9 cellular contexts compared by ENCODE assay signal in genomic region chr6:25280617-25280990, GRCh38. TPM values are rescaled to one million over a fixed set of nuclear protein-coding genes. Genes with fewer than 3 reads are reported as not detected.
DNase-seq lines count a peak whose midpoint lies in the region; ATAC-seq, FAIRE-seq and TF ChIP-seq lines count a peak whose summit lies in the region.
"Had no signal": no experiment of that assay in that cellular context is flagged by ENCODE, and none has a peak within 500 bp of the region (broad histone marks: within the 10 kb centered on the region; RNA-seq: fewer than 3 reads in every experiment).

No MANE protein-coding gene starts in this region.

- TF ChIP-seq POLR2A in A549 (IDR thresholded peaks at IDR 0.05; ENCODE audit: low read length) (no peak), breast epithelium (IDR thresholded peaks at IDR 0.05) (no peak)

- no peak overlapping the region for H3K23ac ChIP-seq in mesendoderm (ENCODE audit: low read length)

- no peak for TF ChIP-seq EP300 in A549 (IDR thresholded peaks at IDR 0.05)

- H3K36me3 ChIP-seq in HAP-1 (replicated peaks), result no peaks in the 10 kb centered on the region
- no peaks in the 10 kb centered on the region for H3K36me3 ChIP-seq in breast epithelium
- H3K36me3 ChIP-seq in mesendoderm (ENCODE audit: control insufficient read depth, insufficient read depth, low read length), result no peaks in the 10 kb centered on the region

- H3K79me1 ChIP-seq in mesendoderm (ENCODE audit: low read length), result peaks cover 9% of the 10 kb centered on the region

- H3K27ac ChIP-seq in A549 (peak overlapping the region; percentile 95 to 96), breast epithelium (peak overlapping the region; percentile 87 to 92), mesendoderm (ENCODE audit: low read depth, low read length) (peak overlapping the region; percentile 6)
- H3K27ac ChIP-seq: SK-N-MC had no signal

- ATAC-seq in A549 (peak in 1 of 2 experiments; percentile 8; a peak in 2 of 6 replicates), HG02610 (IDR thresholded peaks at IDR 0.05; ENCODE audit: unreplicated experiment) (no peak), HG03565 (IDR thresholded peaks at IDR 0.05; ENCODE audit: unreplicated experiment) (no peak)

- H4K8ac ChIP-seq in mesendoderm (ENCODE audit: low read depth, low read length), result no peak overlapping the region

- no peak overlapping the region for H2BK5ac ChIP-seq in mesendoderm (ENCODE audit: low read length)

- H3K27me3 ChIP-seq in HAP-1 (ENCODE audit: low read depth) (no peaks in the 10 kb centered on the region), breast epithelium (no peaks in the 10 kb centered on the region), mesendoderm (ENCODE audit: insufficient read depth, low read length, poor library complexity) (no peaks in the 10 kb centered on the region)

- H3K4me2 ChIP-seq in A549 (peak overlapping the region; percentile 87), mesendoderm (ENCODE audit: low read length) (peak overlapping the region; percentile 56)

- H3K4me1 ChIP-seq in A549, result peaks cover 28% of the 10 kb centered on the region
- H3K4me1 ChIP-seq in HAP-1, result peaks cover 14% of the 10 kb centered on the region
- peaks cover 0 to 5% of the 10 kb centered on the region in 2 donors for H3K4me1 ChIP-seq in breast epithelium
- H3K4me1 ChIP-seq in mesendoderm (ENCODE audit: control insufficient read depth, low read depth, low read length), result peaks cover 12% of the 10 kb centered on the region

- H2AK5ac ChIP-seq in mesendoderm (ENCODE audit: low read length), result no peak overlapping the region

- no peak for TF ChIP-seq RAD21 in A549 (conservative IDR thresholded peaks at IDR 0.05 in 1 of 2, IDR thresholded peaks at IDR 0.05 in 1 of 2)

- H4K5ac ChIP-seq in mesendoderm (ENCODE audit: low read length), result no peak overlapping the region

- H3K18ac ChIP-seq in mesendoderm (ENCODE audit: low read length), result no peak overlapping the region

- H3K4me3 ChIP-seq in A549 (peak overlapping the region; percentile 99), HAP-1 (peak overlapping the region; percentile 59), breast epithelium (peak overlapping the region; percentile 71 to 83 (median 82)), mesendoderm (ENCODE audit: low read length) (peak overlapping the region; percentile 91)

- H3K79me2 ChIP-seq in mesendoderm (ENCODE audit: control insufficient read depth, insufficient read depth, low read length), result peaks cover 11% of the 10 kb centered on the region

- H2BK15ac ChIP-seq in mesendoderm (replicated peaks; ENCODE audit: low read depth), result no peak overlapping the region

- no peak for TF ChIP-seq CTCF in A549 (IDR thresholded peaks at IDR 0.05)
- no peak for TF ChIP-seq CTCF in breast epithelium (IDR thresholded peaks at IDR 0.05)

- no peaks in the 10 kb centered on the region for H3K9me3 ChIP-seq in A549
- H3K9me3 ChIP-seq in HAP-1, result no peaks in the 10 kb centered on the region
- H3K9me3 ChIP-seq in breast epithelium, result no peaks in the 10 kb centered on the region

- DNase-seq in A549 (ENCODE audit: low read depth in 1 of 2, low spot score in 1 of 2) (peak in 1 of 2 experiments; percentile 32), HAP-1 (ENCODE audit: low spot score in 2 of 2) (no peak), breast epithelium (ENCODE audit: low spot score in 2 of 2) (no peak), mesendoderm (no peak), posterior vena cava (ENCODE audit: low spot score) (no peak), NCI-H524 treated with DMSO at 0.1 percent for 48 hours (lab: John Stamatoyannopoulos, UW) (no peak)

- no peak overlapping the region for H2BK120ac ChIP-seq in mesendoderm (ENCODE audit: low read depth, low read length)

- H3K9ac ChIP-seq in mesendoderm (ENCODE audit: low read length), result peak overlapping the region; percentile 91

- intact Hi-C loops in breast epithelium (cut with DNase I; ENCODE audit: low total_unique reads) (no loop called here), posterior vena cava (cut with DNase I) (no loop called here)

- no peak overlapping the region for H3K4ac ChIP-seq in mesendoderm (ENCODE audit: low read depth, low read length)

- H3K56ac ChIP-seq in mesendoderm (ENCODE audit: low read length), result peak overlapping the region; percentile 45

- POLR2A ChIA-PET in A549 (lab: Yijun Ruan, JAX), result interaction anchor here (1.6 kb wide), 1 partner anchor 22 kb away, joined by 3 read pairs; no protein-coding TSS in a partner anchor

- FAIRE-seq in A549 (lab: Jason Lieb, UNC), result no peak

- CTCF ChIA-PET in A549 (lab: Yijun Ruan, JAX), result interaction anchor here (0.6 to 3.8 kb wide), 5 partner anchors 15 to 209 kb away, joined by 3 to 36 read pairs (median 21); no protein-coding TSS in a partner anchor

- in situ Hi-C loops in HAP-1 (cut with MboI; ENCODE audit: low sequenced_read_pairs), result no loop called here

- WGBS in A549 (ENCODE audit: missing lambda C conversion rate), result 3% methylated on average over 6 of the region's 6 CpGs
- WGBS in mesendoderm (ENCODE audit: extremely low coverage, insufficient coverage, low lambda C conversion rate), result no CpG with 5 or more reads among the region's 6 CpGs

TF ChIP-seq in A549, 52 proteins besides CTCF, POLR2A, EP300 and RAD21:
- TF ChIP-seq CBX2 (IDR thresholded peaks at IDR 0.05; ENCODE audit: borderline replicate concordance, low read depth) (no peak), ZNF302 (CRISPR knock-in tag; IDR thresholded peaks at IDR 0.05) (no peak), ESRRA (IDR thresholded peaks at IDR 0.05; ENCODE audit: borderline replicate concordance, low read length) (no peak), FOSL2 (IDR thresholded peaks at IDR 0.05) (no peak), FOSL2 (CRISPR knock-in tag; IDR thresholded peaks at IDR 0.05) (no peak), MAFK (IDR thresholded peaks at IDR 0.05; ENCODE audit: partially characterized antibody) (no peak), MYC (IDR thresholded peaks at IDR 0.05; ENCODE audit: borderline replicate concordance, low read length) (no peak), NFE2L2 (conservative IDR thresholded peaks at IDR 0.05; ENCODE audit: low read length) (no peak), EHMT2 (IDR thresholded peaks at IDR 0.05; ENCODE audit: low read depth) (no peak), RFX5 (IDR thresholded peaks at IDR 0.05) (no peak), HOXB5 (CRISPR knock-in tag; IDR thresholded peaks at IDR 0.05) (no peak), RARB (CRISPR knock-in tag; IDR thresholded peaks at IDR 0.05) (no peak), BCL3 (IDR thresholded peaks at IDR 0.05) (no peak), ZSCAN20 (CRISPR knock-in tag; IDR thresholded peaks at IDR 0.05) (no peak)

RNA-seq across cellular contexts. Expression of gene CARMIL1, which starts 1.4 kb away (rescaled TPM):
- 11.8 and 16.1 TPM in 2 replicates for polyA plus RNA-seq in A549 (2011; rRNA removed)
- 3.1 and 3.2 TPM in 2 replicates for polyA plus RNA-seq in A549 (2012; cell fraction: cytosol; rRNA removed)
- 1.8 and 3.5 TPM in 2 replicates for polyA plus RNA-seq in A549 (2012; cell fraction: nucleus; rRNA removed)
- 9.0 to 11.5 TPM (median 10.8 TPM) in 3 replicates for polyA plus RNA-seq in A549 (2017; fragmentation: RNase III; extraction: RNeasy Plus Mini Kit Qiagen cat#74134 plus additional on column Dnase treatment)
- polyA minus RNA-seq in A549 (2011; rRNA and poly(A)+ RNA removed), result 12.3 and 14.6 TPM in 2 replicates
- 10 to 100 TPM; 23.6 to 53.0 (median 33.5) TPM for total RNA-seq in breast epithelium
- 15.5 TPM for polyA plus RNA-seq in mesendoderm (2013, experiment 1 of 2)
- 18.4 TPM for polyA plus RNA-seq in mesendoderm (2013, experiment 2 of 2)
- 10 to 100 TPM; 19.8 to 20.4 TPM for total RNA-seq in posterior vena cava

Comparison
In these comparisons a context has a peak if more than half of its experiments do, and no peak if none do; other contexts are left out.
1. H3K27ac ChIP-seq: peak in every context shown above with its lines; median percentile 96 in A549; 90 in breast epithelium; 6 in mesendoderm.